22 cellular contexts compared by ENCODE assay signal in genomic region chr17:80103686-80104085, GRCh38. TPM values are rescaled to one million over a fixed set of nuclear protein-coding genes. Genes with fewer than 3 reads are reported as not detected.
DNase-seq lines count a peak whose midpoint lies in the region; TF ChIP-seq lines count a peak whose summit lies in the region.
"Had no signal": no experiment of that assay in that cellular context is flagged by ENCODE, and none has a peak within 500 bp of the region (broad histone marks: within the 10 kb centered on the region; RNA-seq: fewer than 3 reads in every experiment).

No MANE protein-coding gene starts in this region.

- WGBS in endodermal cell (ENCODE audit: insufficient coverage in 1 of 2, insufficient read length in 1 of 2), 2 experiments: 74 to 84% methylated on average over 9 to 11 of the region's 11 CpGs

- H3K4me3 ChIP-seq in NT2/D1 (ENCODE audit: insufficient read length, low read depth) (no peak overlapping the region), endodermal cell (ENCODE audit: low read length) (no peak overlapping the region)
- H3K4me3 ChIP-seq: adrenal gland, testis had no signal

- DNase-seq in activated naive CD4-positive, alpha-beta T cell treated with anti-CD3 and anti-CD28 coated beads, Interleukin-2, amount 50 U/mL, for 16 hours: no peak
- no peak for DNase-seq in NT2/D1 (ENCODE audit: low read depth, low spot score)
- DNase-seq in endodermal cell: peak; percentile 43
- DNase-seq in posterior vena cava (ENCODE audit: low spot score): peak; percentile 61
- DNase-seq in NCI-H510A (lab: John Stamatoyannopoulos, UW): no peak
- DNase-seq in NCI-H2029 treated with DMSO at 0.1 percent for 48 hours (lab: John Stamatoyannopoulos, UW): no peak
- no peak for DNase-seq in C1 segment of cervical spinal cord (lab: John Stamatoyannopoulos, UW)
- DNase-seq: ACHN; activated CD4-positive, CD25-positive, alpha-beta regulatory T cell treated with anti-CD3 and anti-CD28 coated beads, Interleukin-2, amount 50 U/mL, for 72 hours; activated effector memory CD4-positive, alpha-beta T cell treated with anti-CD3 and anti-CD28 coated beads, Interleukin-2, amount 50 U/mL, for 16 hours; caudate nucleus; erythroblast; foreskin fibroblast; immature natural killer cell; midbrain; NCI-H1694 treated with DMSO at 0.1 percent for 48 hours; stimulated activated naive B cell treated with anti-CD40 and anti-IgM and Interleukin-4, amounts not matched to agents 10 μg/mL and 1 μg/mL and 100 μg/mL, for 72 hours had no signal

- no peaks in the 10 kb centered on the region for H3K9me3 Mint-ChIP-seq in activated naive CD4-positive, alpha-beta T cell treated with anti-CD3 and anti-CD28 coated beads, Interleukin-2, amount 50 U/mL, for 24 hours
- no peaks in the 10 kb centered on the region for H3K9me3 Mint-ChIP-seq in endodermal cell
- H3K9me3 Mint-ChIP-seq: stimulated activated naive B cell treated with anti-CD40 and anti-IgM and Interleukin-4, amounts not matched to agents 10 μg/mL and 1 μg/mL and 100 μg/mL, for 72 hours had no signal

- no peak overlapping the region for H3K27ac Mint-ChIP-seq in activated naive CD4-positive, alpha-beta T cell treated with anti-CD3 and anti-CD28 coated beads, Interleukin-2, amount 50 U/mL, for 24 hours
- H3K27ac Mint-ChIP-seq in endodermal cell: no peak overlapping the region
- H3K27ac Mint-ChIP-seq: stimulated activated naive B cell treated with anti-CD40 and anti-IgM and Interleukin-4, amounts not matched to agents 10 μg/mL and 1 μg/mL and 100 μg/mL, for 72 hours had no signal

- H3K27me3 Mint-ChIP-seq in activated naive CD4-positive, alpha-beta T cell treated with anti-CD3 and anti-CD28 coated beads, Interleukin-2, amount 50 U/mL, for 24 hours: no peaks in the 10 kb centered on the region
- peaks cover 7% of the 10 kb centered on the region for H3K27me3 Mint-ChIP-seq in endodermal cell (ENCODE audit: insufficient read depth)
- H3K27me3 Mint-ChIP-seq: stimulated activated naive B cell treated with anti-CD40 and anti-IgM and Interleukin-4, amounts not matched to agents 10 μg/mL and 1 μg/mL and 100 μg/mL, for 72 hours had no signal

- H3K27me3 ChIP-seq in NT2/D1 (ENCODE audit: insufficient read depth, insufficient read length) (peaks cover 6% of the 10 kb centered on the region), endodermal cell (ENCODE audit: control insufficient read depth, insufficient read depth, low read length, poor library complexity, severe bottlenecking) (no peaks in the 10 kb centered on the region)
- H3K27me3 ChIP-seq: adrenal gland, testis had no signal

- peak overlapping the region; percentile 62 for H3K4me3 Mint-ChIP-seq in activated naive CD4-positive, alpha-beta T cell treated with anti-CD3 and anti-CD28 coated beads, Interleukin-2, amount 50 U/mL, for 24 hours
- no peak overlapping the region for H3K4me3 Mint-ChIP-seq in endodermal cell

- H3K4me1 Mint-ChIP-seq in activated naive CD4-positive, alpha-beta T cell treated with anti-CD3 and anti-CD28 coated beads, Interleukin-2, amount 50 U/mL, for 24 hours: peaks cover 31% of the 10 kb centered on the region
- peaks cover 16% of the 10 kb centered on the region for H3K4me1 Mint-ChIP-seq in endodermal cell

- H3K4me1 ChIP-seq in NT2/D1 (ENCODE audit: insufficient read depth, insufficient read length): peaks cover 12% of the 10 kb centered on the region
- H3K4me1 ChIP-seq in endodermal cell (ENCODE audit: control insufficient read depth, insufficient read depth, low read length): no peaks in the 10 kb centered on the region

- no peak for TF ChIP-seq CTCF in endodermal cell (conservative IDR thresholded peaks at IDR 0.05)

- no peaks in the 10 kb centered on the region for H3K9me3 ChIP-seq in NT2/D1 (ENCODE audit: insufficient read depth, low read length)
- no peaks in the 10 kb centered on the region for H3K9me3 ChIP-seq in endodermal cell (ENCODE audit: control insufficient read depth, low read length)
- H3K9me3 ChIP-seq: adrenal gland, neutrophil, testis had no signal

- no peak overlapping the region for H3K27ac ChIP-seq in endodermal cell (ENCODE audit: low read depth, low read length)
- H3K27ac ChIP-seq: adrenal gland, C4-2B, neutrophil, testis had no signal

- H3K36me3 Mint-ChIP-seq in activated naive CD4-positive, alpha-beta T cell treated with anti-CD3 and anti-CD28 coated beads, Interleukin-2, amount 50 U/mL, for 24 hours: no peaks in the 10 kb centered on the region
- H3K36me3 Mint-ChIP-seq in endodermal cell (ENCODE audit: low read depth): no peaks in the 10 kb centered on the region
- H3K36me3 Mint-ChIP-seq: immature natural killer cell had no signal

- intact Hi-C loops in posterior vena cava (cut with DNase I): no loop called here

- H3K9ac ChIP-seq in NT2/D1 (ENCODE audit: insufficient read length, low read depth) (peak overlapping the region; percentile 14), endodermal cell (ENCODE audit: extremely low read depth, low read length, poor library complexity, severe bottlenecking) (no peak overlapping the region)

- peaks cover 25% of the 10 kb centered on the region for H3K36me3 ChIP-seq in NT2/D1 (ENCODE audit: insufficient read depth, insufficient read length, low read length)
- H3K36me3 ChIP-seq in endodermal cell (ENCODE audit: control insufficient read depth, insufficient read depth, low read length): no peaks in the 10 kb centered on the region
- H3K36me3 ChIP-seq: neutrophil had no signal

RNA-seq across cellular contexts. Expression of gene GAA, which starts 2.3 kb away (rescaled TPM):
- total RNA-seq in endodermal cell (10 to 100 TPM; 46.4 to 72.3 TPM), posterior vena cava (10 to 100 TPM; 38.7 to 42.8 TPM)
- polyA plus RNA-seq in endodermal cell (2013, experiment 1 of 2): 75.1 TPM
- 65.7 TPM for polyA plus RNA-seq in endodermal cell (2013, experiment 2 of 2)

RNA-seq across cellular contexts. Expression of gene EIF4A3, which starts 43.2 kb away (rescaled TPM):
- total RNA-seq in endodermal cell (100 to 1,000 TPM; 107 to 110 TPM), posterior vena cava (10 to 100 TPM; 48.8 to 50.5 TPM)
- 126 TPM for polyA plus RNA-seq in endodermal cell (2013, experiment 1 of 2)
- polyA plus RNA-seq in endodermal cell (2013, experiment 2 of 2): 123 TPM

Comparison
In these comparisons a context has a peak if more than half of its experiments do, and no peak if none do; other contexts are left out.
1. DNase-seq: peak in endodermal cell (single experiment) and posterior vena cava (single experiment); none in activated naive CD4-positive, alpha-beta T cell treated with anti-CD3 and anti-CD28 coated beads, Interleukin-2, amount 50 U/mL, for 16 hours (single experiment), NT2/D1 (single experiment), NCI-H510A (single experiment), NCI-H2029 treated with DMSO at 0.1 percent for 48 hours (single experiment) and C1 segment of cervical spinal cord (0 of 14).